In genomic region chr11:57793711-57794110, GRCh38 we compare ENCODE assay signal across 12 cellular contexts. TPM values are rescaled to one million over a fixed set of nuclear protein-coding genes. Genes with fewer than 3 reads are reported as not detected.
DNase-seq lines count a peak whose midpoint lies in the region; ATAC-seq, FAIRE-seq and TF ChIP-seq lines count a peak whose summit lies in the region.
"Had no signal": no experiment of that assay in that cellular context is flagged by ENCODE, and none has a peak within 500 bp of the region (broad histone marks: within the 10 kb centered on the region; RNA-seq: fewer than 3 reads in every experiment).

No MANE protein-coding gene starts in this region.

- H3K23ac ChIP-seq in H9 (ENCODE audit: insufficient read length, low read depth, low read length): no peak overlapping the region

- H2BK12ac ChIP-seq in H9 (ENCODE audit: insufficient read length, low read depth, low read length): no peak overlapping the region

- no CpG with 5 or more reads among the region's 7 CpGs for WGBS in H9 (ENCODE audit: extremely low coverage, insufficient read length, low lambda C conversion rate)

- no peak overlapping the region for H3K14ac ChIP-seq in H9 (ENCODE audit: insufficient read depth, low read length)

- no peak overlapping the region for H2BK20ac ChIP-seq in H9 (ENCODE audit: low read depth, low read length, poor library complexity, severe bottlenecking)

- H3K9ac ChIP-seq in H9 (ENCODE audit: extremely low read depth, insufficient read length, low read length): no peak overlapping the region
- H3K9ac ChIP-seq in astrocyte (ENCODE audit: low read length): no peak overlapping the region

- no peak overlapping the region for H4K8ac ChIP-seq in H9 (replicated peaks; ENCODE audit: insufficient read length, low read depth, low read length)

- no peak overlapping the region for H2BK15ac ChIP-seq in H9 (ENCODE audit: low read depth, low read length)

- H3K23me2 ChIP-seq in H9 (ENCODE audit: insufficient read length, low read depth, low read length, poor library complexity, severe bottlenecking): no peaks in the 10 kb centered on the region

- H3K4me3 Mint-ChIP-seq in H9 (no peak overlapping the region), astrocyte (ENCODE audit: unreplicated experiment) (peak overlapping the region; percentile 30)
- H3K4me3 Mint-ChIP-seq in naive thymus-derived CD8-positive, alpha-beta T cell: peak overlapping the region in 8 of 10 donors; percentile 4 to 88 (median 80)

- no peaks in the 10 kb centered on the region for H3K4me1 ChIP-seq in H9 (ENCODE audit: insufficient read depth, low read length)
- H3K4me1 ChIP-seq in astrocyte (ENCODE audit: insufficient read depth, low read length): peaks cover 8% of the 10 kb centered on the region

- H2BK5ac ChIP-seq in H9 (ENCODE audit: insufficient read length, low read length): no peak overlapping the region

- no peak overlapping the region for H3K4me2 ChIP-seq in H9 (ENCODE audit: insufficient read depth, insufficient read length, low read length)
- H3K4me2 ChIP-seq in astrocyte (ENCODE audit: low read length): no peak overlapping the region

- H3K56ac ChIP-seq in H9 (ENCODE audit: insufficient read length, low read depth, low read length): no peak overlapping the region

- POLR2A ChIA-PET in naive thymus-derived CD8-positive, alpha-beta T cell (lab: Charles Lee): no interaction called here

- no peaks in the 10 kb centered on the region for H3K9me3 ChIP-seq in H9 (ENCODE audit: control insufficient read depth, low read depth, low read length)
- H3K9me3 ChIP-seq in astrocyte (ENCODE audit: insufficient read depth, low read depth, low read length): no peaks in the 10 kb centered on the region

- H3K27me3 ChIP-seq in H9 (ENCODE audit: insufficient read depth, low read length) (no peaks in the 10 kb centered on the region), astrocyte (ENCODE audit: insufficient read depth, low read length) (no peaks in the 10 kb centered on the region)

- H3K4me1 Mint-ChIP-seq in H9: peaks cover 18 to 22% of the 10 kb centered on the region in 2 experiments
- H3K4me1 Mint-ChIP-seq in astrocyte (ENCODE audit: low read depth, unreplicated experiment): peaks cover 61% of the 10 kb centered on the region
- H3K4me1 Mint-ChIP-seq in naive thymus-derived CD8-positive, alpha-beta T cell: peaks cover 20 to 53% (median 43%) of the 10 kb centered on the region in 4 donors

- peaks cover 15% of the 10 kb centered on the region; the same call in 1 of the 2 replicates for H3K79me2 ChIP-seq in H9 (ENCODE audit: insufficient read depth, low read length)
- peaks cover 92% of the 10 kb centered on the region for H3K79me2 ChIP-seq in astrocyte (ENCODE audit: insufficient read depth, low read length)

- no peak for ATAC-seq in naive thymus-derived CD8-positive, alpha-beta T cell
- no peak for ATAC-seq in GM19328 (IDR thresholded peaks at IDR 0.05; ENCODE audit: unreplicated experiment)

- H3K79me1 ChIP-seq in H9 (ENCODE audit: insufficient read depth, low read depth, low read length, poor library complexity, severe bottlenecking): peaks cover 15% of the 10 kb centered on the region

- no peak for FAIRE-seq in astrocyte (lab: Jason Lieb, UNC)

- H4K20me1 ChIP-seq in H9 (ENCODE audit: control insufficient read depth, insufficient read depth, insufficient read length) (no peaks in the 10 kb centered on the region), astrocyte (ENCODE audit: insufficient read depth, low read length) (peaks cover 90% of the 10 kb centered on the region)

- H3K18ac ChIP-seq in H9 (ENCODE audit: insufficient read length, low read depth, low read length): no peak overlapping the region

- H2BK120ac ChIP-seq in H9 (ENCODE audit: low read depth, low read length, poor library complexity, severe bottlenecking): no peak overlapping the region

- H3K9me3 Mint-ChIP-seq in H9 (no peaks in the 10 kb centered on the region), astrocyte (ENCODE audit: unreplicated experiment) (no peaks in the 10 kb centered on the region)
- H3K9me3 Mint-ChIP-seq in naive thymus-derived CD8-positive, alpha-beta T cell: no peaks in the 10 kb centered on the region

- H2AK5ac ChIP-seq in H9 (ENCODE audit: insufficient read length, low read length): no peak overlapping the region

- H3K4ac ChIP-seq in H9 (ENCODE audit: low read depth, low read length): no peak overlapping the region

- H2AFZ ChIP-seq in H9 (ENCODE audit: low read length): no peak overlapping the region
- no peak overlapping the region for H2AFZ ChIP-seq in astrocyte (ENCODE audit: low read depth, low read length)

- no peak overlapping the region for H4K91ac ChIP-seq in H9 (ENCODE audit: insufficient read length, low read depth, low read length)

- peak overlapping the region; percentile 73 for H3K27ac ChIP-seq in 22Rv1
- H3K27ac ChIP-seq in H9 (ENCODE audit: insufficient read length, low read depth, low read length): no peak overlapping the region
- H3K27ac ChIP-seq in astrocyte (ENCODE audit: low read depth, low read length): no peak overlapping the region

- peaks cover 28% of the 10 kb centered on the region for H3K36me3 ChIP-seq in astrocyte (ENCODE audit: insufficient read depth, low read length)

- no peak overlapping the region for H4K5ac ChIP-seq in H9 (ENCODE audit: insufficient read length, low read depth, low read length)

- no peak overlapping the region for H3T11ph ChIP-seq in H9 (ENCODE audit: low read length)

- no peaks in the 10 kb centered on the region for H3K27me3 Mint-ChIP-seq in H9 (ENCODE audit: low read depth)
- no peaks in the 10 kb centered on the region for H3K27me3 Mint-ChIP-seq in astrocyte (ENCODE audit: low read depth, unreplicated experiment)
- H3K27me3 Mint-ChIP-seq in naive thymus-derived CD8-positive, alpha-beta T cell: peaks cover 0 to 2% (median 0%) of the 10 kb centered on the region in 5 donors

- no peak overlapping the region for H3K4me3 ChIP-seq in astrocyte (ENCODE audit: insufficient read depth, low read depth, low read length)

- H3K36me3 Mint-ChIP-seq in H9 (ENCODE audit: insufficient read depth in 1 of 3, low read depth in 3 of 3) (peaks cover 30 to 68% (median 68%) of the 10 kb centered on the region in 3 experiments), astrocyte (ENCODE audit: low read depth, unreplicated experiment) (peaks cover 32% of the 10 kb centered on the region)
- peaks cover 0 to 16% (median 4%) of the 10 kb centered on the region in 3 donors for H3K36me3 Mint-ChIP-seq in naive thymus-derived CD8-positive, alpha-beta T cell

- no peak for DNase-seq in H9
- no peak for DNase-seq in astrocyte (ENCODE audit: low read depth)
- peak in 1 of 10 donors; percentile 11 for DNase-seq in naive thymus-derived CD8-positive, alpha-beta T cell
- DNase-seq in NCI-H2227 (lab: John Stamatoyannopoulos, UW; ENCODE audit: unreplicated experiment): no peak
- DNase-seq in stimulated activated CD8-positive, alpha-beta memory T cell treated with anti-CD3 and anti-CD28 coated beads, Interleukin-4, amount 100 ng/mL, for 48 hours: no peak
- no peak for DNase-seq in NOMO-1 treated with DMSO at 0.1 percent for 48 hours (lab: John Stamatoyannopoulos, UW; ENCODE audit: unreplicated experiment)
- DNase-seq: activated T-cell treated with anti-CD3 and anti-CD28 coated beads, Interleukin-2, amount 50 U/mL, for 1 hour; NCI-H446; nucleus accumbens had no signal

- TF ChIP-seq CTCF in 22Rv1 (IDR thresholded peaks at IDR 0.05) (no peak), H9 (conservative IDR thresholded peaks at IDR 0.05) (no peak), astrocyte (IDR thresholded peaks at IDR 0.05; ENCODE audit: insufficient read depth, low read depth, low read length) (no peak)

- H3K27ac Mint-ChIP-seq in H9 (peak overlapping the region in 2 of 3 experiments; percentile 5 to 11; a peak in 1 of 7 replicates), astrocyte (ENCODE audit: unreplicated experiment) (peak overlapping the region; percentile 11)
- peak overlapping the region; percentile 79 to 98 (median 96) for H3K27ac Mint-ChIP-seq in naive thymus-derived CD8-positive, alpha-beta T cell

RNA-seq across cellular contexts. Expression of gene CTNND1, which starts 32.1 kb away (rescaled TPM):
- 164 and 166 TPM in 2 replicates for total RNA-seq in H9 (2021)
- total RNA-seq in astrocyte: 235 and 243 TPM in 2 replicates
- total RNA-seq in naive thymus-derived CD8-positive, alpha-beta T cell: 10 to 100 TPM; 17.4 to 19.1 TPM
- polyA plus RNA-seq in naive thymus-derived CD8-positive, alpha-beta T cell: 1 to 10 TPM; 1.3 to 1.5 (median 1.5) TPM

RNA-seq across cellular contexts. Expression of gene BTBD18, which starts 42.1 kb away (rescaled TPM):
- total RNA-seq in H9 (2021) (not detected in 2 replicates), astrocyte (not detected in 2 replicates)
- total RNA-seq in naive thymus-derived CD8-positive, alpha-beta T cell: under 1 TPM; 0.18 to 0.30 TPM
- polyA plus RNA-seq in naive thymus-derived CD8-positive, alpha-beta T cell: under 1 TPM; 0.25 to 0.76 (median 0.27) TPM
- total RNA-seq: dermis microvascular lymphatic vessel endothelial cell had no signal

RNA-seq across cellular contexts. Expression of gene SELENOH, which starts 52.4 kb away (rescaled TPM):
- 251 and 271 TPM in 2 replicates for total RNA-seq in H9 (2021)
- 94.3 and 123 TPM in 2 replicates for total RNA-seq in astrocyte
- 100 to 1,000 TPM; 142 to 146 TPM for total RNA-seq in naive thymus-derived CD8-positive, alpha-beta T cell
- 100 to 1,000 TPM; 294 to 419 (median 342) TPM for polyA plus RNA-seq in naive thymus-derived CD8-positive, alpha-beta T cell

Comparison
In these comparisons a context has a peak if more than half of its experiments do, and no peak if none do; other contexts are left out.
1. H3K27ac Mint-ChIP-seq: peak in every context shown above with its lines; median percentile 96 in naive thymus-derived CD8-positive, alpha-beta T cell; 11 in astrocyte; 8 in H9.
2. H3K4me3 Mint-ChIP-seq: peak in astrocyte (single experiment) and naive thymus-derived CD8-positive, alpha-beta T cell (8 of 10); none in H9 (0 of 2).